Comparison of ENCODE assay signal across 12 cellular contexts in the genomic region with DNA sequence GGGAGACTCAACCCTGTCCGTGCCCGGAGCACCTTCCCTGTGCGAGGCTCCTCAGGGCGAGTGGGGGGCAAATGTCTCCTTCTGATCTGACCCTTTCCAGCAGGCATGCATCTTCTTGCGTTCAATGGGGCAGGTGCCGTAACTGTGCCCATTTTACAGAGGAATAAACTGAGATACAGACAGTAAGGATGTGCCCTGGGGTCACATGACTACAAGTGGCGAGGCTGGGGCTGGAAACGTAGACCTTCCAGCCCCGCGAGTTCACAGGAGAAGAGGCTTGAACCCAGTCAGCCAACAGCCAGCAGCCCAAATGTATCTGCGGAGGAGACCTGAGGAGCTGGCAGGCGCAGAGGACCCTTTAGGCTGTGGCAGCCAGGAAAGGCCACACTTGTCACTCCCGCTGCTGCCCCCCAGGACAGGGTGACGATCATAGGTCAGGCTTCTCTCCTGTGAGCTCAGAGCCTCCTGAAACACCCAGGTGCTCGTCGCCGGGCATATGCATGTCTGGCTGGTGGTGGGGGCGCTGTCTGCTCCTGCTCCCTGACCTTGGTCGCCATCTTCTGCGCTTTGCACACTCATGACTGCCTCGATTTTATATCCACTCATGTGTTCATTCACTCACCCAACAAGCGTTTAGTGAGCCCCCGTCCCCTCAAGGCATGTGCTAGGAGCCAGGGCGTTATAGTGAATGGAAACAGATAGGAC. TPM values are rescaled to one million over a fixed set of nuclear protein-coding genes. Genes with fewer than 3 reads are reported as not detected.
DNase-seq lines count a peak whose midpoint lies in the region; ATAC-seq and TF ChIP-seq lines count a peak whose summit lies in the region.
"Had no signal": no experiment of that assay in that cellular context is flagged by ENCODE, and none has a peak within 500 bp of the region (broad histone marks: within the 10 kb centered on the region; RNA-seq: fewer than 3 reads in every experiment).

No MANE protein-coding gene starts in this region.

- peak overlapping the region; percentile 37 for H3K4me3 Mint-ChIP-seq in CD4-positive, alpha-beta T cell
- no peak overlapping the region for H3K4me3 Mint-ChIP-seq in activated CD4-positive, alpha-beta memory T cell treated with anti-CD3 and anti-CD28 coated beads for 36 hours

- no peak overlapping the region for H3K9ac ChIP-seq in mesendoderm (ENCODE audit: low read length)

- CTCF ChIA-PET in CD4-positive, alpha-beta T cell (lab: Charles Lee), result interaction anchor here (1.2 to 1.9 kb wide), 2 partner anchors 9 to 52 kb away, joined by 3 to 6 read pairs (median 3); no protein-coding TSS in a partner anchor
- CTCF ChIA-PET in activated CD4-positive, alpha-beta memory T cell treated with anti-CD3 and anti-CD28 coated beads for 36 hours (lab: Charles Lee), result interaction anchor here (1.1 to 8.0 kb wide), 7 partner anchors 10 to 42 kb away, joined by 4 to 45 read pairs (median 7); a partner anchor contains a TSS

- peaks cover 83% of the 10 kb centered on the region for H3K36me3 ChIP-seq in DOHH2 (ENCODE audit: control insufficient read depth, low read length)
- H3K36me3 ChIP-seq in mesendoderm (ENCODE audit: control insufficient read depth, insufficient read depth, low read length), result no peaks in the 10 kb centered on the region
- H3K36me3 ChIP-seq: breast epithelium, heart right ventricle, Peyer's patch had no signal

- no peak for DNase-seq in CD4-positive, alpha-beta T cell
- DNase-seq in activated CD4-positive, alpha-beta memory T cell treated with anti-CD3 and anti-CD28 coated beads for 36 hours, result no peak
- no peak for DNase-seq in mesendoderm
- DNase-seq in HuH-7 (ENCODE audit: low spot score), result no peak
- no peak for DNase-seq in posterior cingulate gyrus
- DNase-seq: heart right ventricle, Peyer's patch, trophoblast cell had no signal

- no CpG with 5 or more reads among the region's 24 CpGs for WGBS in mesendoderm (ENCODE audit: extremely low coverage, insufficient coverage, low lambda C conversion rate)

- no peaks in the 10 kb centered on the region for H3K27me3 Mint-ChIP-seq in CD4-positive, alpha-beta T cell
- H3K27me3 Mint-ChIP-seq in activated CD4-positive, alpha-beta memory T cell treated with anti-CD3 and anti-CD28 coated beads for 36 hours, result no peaks in the 10 kb centered on the region

- no peaks in the 10 kb centered on the region for H3K27me3 ChIP-seq in CD4-positive, alpha-beta T cell (ENCODE audit: control insufficient read depth, insufficient read depth, low read length)
- H3K27me3 ChIP-seq in DOHH2 (ENCODE audit: control insufficient read depth, low read length), result no peaks in the 10 kb centered on the region
- H3K27me3 ChIP-seq in mesendoderm (ENCODE audit: insufficient read depth, low read length, poor library complexity), result no peaks in the 10 kb centered on the region
- H3K27me3 ChIP-seq: breast epithelium, Peyer's patch had no signal

- H3K27ac ChIP-seq in CD4-positive, alpha-beta T cell (ENCODE audit: low read depth, low read length), result peak overlapping the region; percentile 80
- H3K27ac ChIP-seq in DOHH2 (ENCODE audit: low read depth, low read length) (peak overlapping the region; percentile 87), mesendoderm (ENCODE audit: low read depth, low read length) (no peak overlapping the region)
- H3K27ac ChIP-seq: breast epithelium had no signal

- H4K5ac ChIP-seq in mesendoderm (ENCODE audit: low read length), result no peak overlapping the region

- POLR2A ChIA-PET in CD4-positive, alpha-beta T cell (lab: Charles Lee), result interaction anchor here (0.9 to 7.0 kb wide), 10 partner anchors 11 to 51 kb away, joined by 4 to 103 read pairs (median 11); a partner anchor contains a TSS
- POLR2A ChIA-PET in activated CD4-positive, alpha-beta memory T cell treated with anti-CD3 and anti-CD28 coated beads for 36 hours (lab: Charles Lee), result interaction anchor here (1.5 to 7.5 kb wide), 2 partner anchors 25 to 35 kb away, joined by 4 to 46 read pairs; no protein-coding TSS in a partner anchor

- H3K9me2 ChIP-seq in DOHH2 (replicated peaks; ENCODE audit: control insufficient read depth, low read length), result no peaks in the 10 kb centered on the region

- no peak overlapping the region for H2BK5ac ChIP-seq in mesendoderm (ENCODE audit: low read length)

- peaks cover 100% of the 10 kb centered on the region for H3K79me2 ChIP-seq in DOHH2 (ENCODE audit: control insufficient read depth, low read length)
- H3K79me2 ChIP-seq in mesendoderm (ENCODE audit: control insufficient read depth, insufficient read depth, low read length), result peaks cover 66% of the 10 kb centered on the region

- peaks cover 54% of the 10 kb centered on the region for H4K20me1 ChIP-seq in DOHH2 (ENCODE audit: control insufficient read depth, insufficient read depth, low read depth, low read length)

- peaks cover 19% of the 10 kb centered on the region for H3F3A ChIP-seq in DOHH2 (ENCODE audit: control insufficient read depth, insufficient read depth)

- peak overlapping the region; percentile 57 for H3K56ac ChIP-seq in mesendoderm (ENCODE audit: low read length)

- H3K4me1 ChIP-seq in DOHH2 (ENCODE audit: control insufficient read depth, low read length) (peaks cover 99% of the 10 kb centered on the region), mesendoderm (ENCODE audit: control insufficient read depth, low read depth, low read length) (peaks cover 28% of the 10 kb centered on the region)
- H3K4me1 ChIP-seq: breast epithelium had no signal

- no peaks in the 10 kb centered on the region for H3K9me3 Mint-ChIP-seq in CD4-positive, alpha-beta T cell
- H3K9me3 Mint-ChIP-seq in activated CD4-positive, alpha-beta memory T cell treated with anti-CD3 and anti-CD28 coated beads for 36 hours, result no peaks in the 10 kb centered on the region

- intact Hi-C loops in CD4-positive, alpha-beta T cell (cut with DNase I, micrococcal nuclease), result loop anchor here in 1 of 2 experiments (2.0 kb wide), 1 partner anchor 17 kb away; no protein-coding TSS in a partner anchor
- intact Hi-C loops in activated CD4-positive, alpha-beta memory T cell treated with anti-CD3 and anti-CD28 coated beads for 36 hours (cut with micrococcal nuclease), result no loop called here
- intact Hi-C loops in posterior cingulate gyrus (cut with DNase I), result no loop called here

- H3K4me1 Mint-ChIP-seq in CD4-positive, alpha-beta T cell (ENCODE audit: low read depth), result peaks cover 100% of the 10 kb centered on the region
- H3K4me1 Mint-ChIP-seq in activated CD4-positive, alpha-beta memory T cell treated with anti-CD3 and anti-CD28 coated beads for 36 hours (ENCODE audit: low read depth), result peaks cover 100% of the 10 kb centered on the region

- H3K4ac ChIP-seq in mesendoderm (ENCODE audit: low read depth, low read length), result no peak overlapping the region

- no peak overlapping the region for H4K8ac ChIP-seq in mesendoderm (ENCODE audit: low read depth, low read length)

- peak overlapping the region; percentile 91 for H3K4me2 ChIP-seq in DOHH2 (ENCODE audit: low read length)
- no peak overlapping the region for H3K4me2 ChIP-seq in mesendoderm (ENCODE audit: low read length)

- H3K4me3 ChIP-seq in DOHH2 (ENCODE audit: low read length) (peak overlapping the region; percentile 66), mesendoderm (ENCODE audit: low read length) (no peak overlapping the region)
- H3K4me3 ChIP-seq: breast epithelium, heart right ventricle, Peyer's patch had no signal

- no peak overlapping the region for H2BK15ac ChIP-seq in mesendoderm (replicated peaks; ENCODE audit: low read depth)

- peaks cover 33% of the 10 kb centered on the region for H3K79me1 ChIP-seq in mesendoderm (ENCODE audit: low read length)

- TF ChIP-seq CTCF in CD4-positive, alpha-beta T cell (IDR thresholded peaks at IDR 0.05), result no peak
- no peak for TF ChIP-seq CTCF in DOHH2 (IDR thresholded peaks at IDR 0.05; ENCODE audit: low read depth, low read length, poor library complexity, severe bottlenecking)

- no peaks in the 10 kb centered on the region for H3K9me3 ChIP-seq in CD4-positive, alpha-beta T cell (ENCODE audit: control insufficient read depth, low read length)
- no peaks in the 10 kb centered on the region for H3K9me3 ChIP-seq in DOHH2 (ENCODE audit: control insufficient read depth, insufficient read depth, low read length)
- H3K9me3 ChIP-seq: breast epithelium, heart right ventricle, Peyer's patch had no signal

- no peak overlapping the region for H2AK5ac ChIP-seq in mesendoderm (ENCODE audit: low read length)

- no peak overlapping the region for H3K23ac ChIP-seq in mesendoderm (ENCODE audit: low read length)

- no peak overlapping the region for H3K18ac ChIP-seq in mesendoderm (ENCODE audit: low read length)

- H3K27ac Mint-ChIP-seq in CD4-positive, alpha-beta T cell, result peak overlapping the region; percentile 96
- peak overlapping the region; percentile 11 for H3K27ac Mint-ChIP-seq in activated CD4-positive, alpha-beta memory T cell treated with anti-CD3 and anti-CD28 coated beads for 36 hours

- H2BK120ac ChIP-seq in mesendoderm (ENCODE audit: low read depth, low read length), result no peak overlapping the region

- H3K36me3 Mint-ChIP-seq in CD4-positive, alpha-beta T cell (ENCODE audit: low read depth), result peaks cover 63% of the 10 kb centered on the region
- H3K36me3 Mint-ChIP-seq in activated CD4-positive, alpha-beta memory T cell treated with anti-CD3 and anti-CD28 coated beads for 36 hours, result peaks cover 10% of the 10 kb centered on the region

- ATAC-seq in CD4-positive, alpha-beta T cell (ENCODE audit: poor library complexity), result no peak
- ATAC-seq in HG02571 (IDR thresholded peaks at IDR 0.05; ENCODE audit: unreplicated experiment), result no peak
- ATAC-seq in HG03175 (IDR thresholded peaks at IDR 0.05; ENCODE audit: unreplicated experiment), result no peak

RNA-seq across cellular contexts. Expression of a gene that starts 41.7 kb away (rescaled TPM):
- total RNA-seq in CD4-positive, alpha-beta T cell, result 100 to 1,000 TPM; 269 to 287 TPM
- total RNA-seq in activated CD4-positive, alpha-beta memory T cell treated with anti-CD3 and anti-CD28 coated beads for 36 hours, result 10 to 100 TPM; 73.0 to 74.7 TPM
- 19.8 TPM for polyA plus RNA-seq in mesendoderm (2013, experiment 1 of 2)
- 20.9 TPM for polyA plus RNA-seq in mesendoderm (2013, experiment 2 of 2)
